Comparison of ENCODE assay signal across 22 cellular contexts in genomic region chr1:109900489-109900888, GRCh38. TPM values are rescaled to one million over a fixed set of nuclear protein-coding genes. Genes with fewer than 3 reads are reported as not detected.
DNase-seq lines count a peak whose midpoint lies in the region; ATAC-seq and TF ChIP-seq lines count a peak whose summit lies in the region.
"Had no signal": no experiment of that assay in that cellular context is flagged by ENCODE, and none has a peak within 500 bp of the region (broad histone marks: within the 10 kb centered on the region; RNA-seq: fewer than 3 reads in every experiment).

No MANE protein-coding gene starts in this region.

- no peaks in the 10 kb centered on the region for H3K27me3 ChIP-seq in Panc1 (ENCODE audit: control insufficient read depth, insufficient read depth, low read length)

- intact Hi-C loops in Panc1 (cut with micrococcal nuclease; ENCODE audit: unreplicated experiment), result no loop called here

- TF ChIP-seq CTCF in Panc1 (IDR thresholded peaks at IDR 0.05), result no peak
- no peak for TF ChIP-seq CTCF in fibroblast of pulmonary artery (IDR thresholded peaks at IDR 0.05; ENCODE audit: low read length, missing control alignments)

- H3K27ac Mint-ChIP-seq in activated naive CD4-positive, alpha-beta T cell treated with anti-CD3 and anti-CD28 coated beads, Interleukin-2, amount 50 U/mL, for 24 hours, result peak overlapping the region; percentile 42
- H3K27ac Mint-ChIP-seq in stimulated activated effector memory CD8-positive, alpha-beta T cell treated with anti-CD3 and anti-CD28 coated beads, Interleukin-12 subunit alpha, Interleukin-12 subunit beta, amount 100 ng/mL, for 72 hours, result peak overlapping the region; percentile 43
- H3K27ac Mint-ChIP-seq in activated T-cell treated with anti-CD3 and anti-CD28 coated beads, Interleukin-2, amount 50 U/mL, for 72 hours, result no peak overlapping the region

- H3K27ac ChIP-seq in Panc1 (ENCODE audit: low read length), result peak overlapping the region; percentile 23; the same call in 1 of the 2 replicates
- H3K27ac ChIP-seq: C4-2B, HL-60, KMS-11 had no signal

- no peaks in the 10 kb centered on the region for H3K36me3 Mint-ChIP-seq in activated naive CD4-positive, alpha-beta T cell treated with anti-CD3 and anti-CD28 coated beads, Interleukin-2, amount 50 U/mL, for 24 hours
- no peaks in the 10 kb centered on the region for H3K36me3 Mint-ChIP-seq in stimulated activated effector memory CD8-positive, alpha-beta T cell treated with anti-CD3 and anti-CD28 coated beads, Interleukin-12 subunit alpha, Interleukin-12 subunit beta, amount 100 ng/mL, for 72 hours
- H3K36me3 Mint-ChIP-seq in activated T-cell treated with anti-CD3 and anti-CD28 coated beads, Interleukin-2, amount 50 U/mL, for 72 hours (ENCODE audit: insufficient read depth in 2 of 2), result no peaks in the 10 kb centered on the region

- H3K4me1 ChIP-seq in Panc1 (ENCODE audit: control insufficient read depth, insufficient read depth, low read length), result 0 out of 2 replicates have a peak, but pooled peaks cover 3% of the 10 kb centered on the region

- no peak overlapping the region for H3K4me3 ChIP-seq in Panc1 (ENCODE audit: low read depth in 2 of 2, low read length in 2 of 2)
- no peak overlapping the region for H3K4me3 ChIP-seq in fibroblast of pulmonary artery (replicated peaks; ENCODE audit: low read depth, low read length)
- H3K4me3 ChIP-seq: GM12878, HAP-1 had no signal

- ATAC-seq in Panc1 (no peak), GM21529 (IDR thresholded peaks at IDR 0.05; ENCODE audit: unreplicated experiment) (no peak)
- ATAC-seq in stimulated activated effector memory CD8-positive, alpha-beta T cell treated with anti-CD3 and anti-CD28 coated beads, Interleukin-12 subunit alpha, Interleukin-12 subunit beta, amount 100 ng/mL, for 72 hours, result no peak
- ATAC-seq in activated T-cell treated with anti-CD3 and anti-CD28 coated beads, Interleukin-2, amount 50 U/mL, for 72 hours (replicated peaks in 1 of 2), result no peak
- ATAC-seq: GM12878 had no signal

- H3K36me3 ChIP-seq in Panc1 (ENCODE audit: control insufficient read depth, insufficient read depth, low read length), result no peaks in the 10 kb centered on the region
- H3K36me3 ChIP-seq: HAP-1 had no signal

- DNase-seq in activated naive CD4-positive, alpha-beta T cell (lab: John Stamatoyannopoulos, UW), result no peak
- DNase-seq in Panc1 (ENCODE audit: low read depth, low spot score) (no peak), fibroblast of pulmonary artery (ENCODE audit: low read depth) (peak; percentile 26), NCI-H1694 treated with DMSO at 0.1 percent for 48 hours (lab: John Stamatoyannopoulos, UW) (no peak)
- no peak for DNase-seq in stimulated activated effector memory CD8-positive, alpha-beta T cell treated with anti-CD3 and anti-CD28 coated beads, Interleukin-12 subunit alpha, Interleukin-12 subunit beta, amount 100 ng/mL, for 72 hours (ENCODE audit: low spot score in 2 of 2)
- DNase-seq in activated T-cell treated with anti-CD3 and anti-CD28 coated beads, Interleukin-2, amount 50 U/mL, for 72 hours, result no peak
- DNase-seq: COR-L47, DMS 273 treated with DMSO at 0.1 percent for 48 hours, DMS79 treated with DMSO at 0.1 percent for 48 hours, NCI-H1417, NCI-H187 treated with DMSO at 0.1 percent for 48 hours, NCI-H2107, NCI-H446 treated with DMSO at 0.1 percent for 48 hours, NCI-H526 treated with DMSO at 0.1 percent for 48 hours, Right ventricle myocardium superior had no signal

- in situ Hi-C loops in Panc1 (cut with HindIII; ENCODE audit: low pct_unique_long_range_greater_than_20kb, low sequenced_read_pairs), result no loop called here

- peaks cover 14% of the 10 kb centered on the region for H3K4me1 Mint-ChIP-seq in activated naive CD4-positive, alpha-beta T cell treated with anti-CD3 and anti-CD28 coated beads, Interleukin-2, amount 50 U/mL, for 24 hours
- peaks cover 29% of the 10 kb centered on the region for H3K4me1 Mint-ChIP-seq in stimulated activated effector memory CD8-positive, alpha-beta T cell treated with anti-CD3 and anti-CD28 coated beads, Interleukin-12 subunit alpha, Interleukin-12 subunit beta, amount 100 ng/mL, for 72 hours
- peaks cover 19% of the 10 kb centered on the region for H3K4me1 Mint-ChIP-seq in activated T-cell treated with anti-CD3 and anti-CD28 coated beads, Interleukin-2, amount 50 U/mL, for 72 hours (ENCODE audit: low read depth)

- no TSS peak for BruUV-seq in Panc1 (replicated peaks; lab: Mats Ljungman, UMichigan)

- CTCF ChIA-PET in Panc1 (lab: Charles Lee), result no interaction called here

- no peaks in the 10 kb centered on the region for H3K9me3 ChIP-seq in Panc1 (ENCODE audit: control insufficient read depth, insufficient read depth, low read depth, low read length)
- H3K9me3 ChIP-seq: HAP-1 had no signal

- no peaks in the 10 kb centered on the region for H3K27me3 Mint-ChIP-seq in activated naive CD4-positive, alpha-beta T cell treated with anti-CD3 and anti-CD28 coated beads, Interleukin-2, amount 50 U/mL, for 24 hours
- H3K27me3 Mint-ChIP-seq in activated T-cell treated with anti-CD3 and anti-CD28 coated beads, Interleukin-2, amount 50 U/mL, for 72 hours (ENCODE audit: low read depth), result no peaks in the 10 kb centered on the region

- no peak overlapping the region for H3K4me3 Mint-ChIP-seq in activated naive CD4-positive, alpha-beta T cell treated with anti-CD3 and anti-CD28 coated beads, Interleukin-2, amount 50 U/mL, for 24 hours
- no peak overlapping the region for H3K4me3 Mint-ChIP-seq in stimulated activated effector memory CD8-positive, alpha-beta T cell treated with anti-CD3 and anti-CD28 coated beads, Interleukin-12 subunit alpha, Interleukin-12 subunit beta, amount 100 ng/mL, for 72 hours
- H3K4me3 Mint-ChIP-seq in activated T-cell treated with anti-CD3 and anti-CD28 coated beads, Interleukin-2, amount 50 U/mL, for 72 hours, result no peak overlapping the region

- POLR2A ChIA-PET in Panc1 (lab: Charles Lee), result no interaction called here

- H3K9me3 Mint-ChIP-seq in activated naive CD4-positive, alpha-beta T cell treated with anti-CD3 and anti-CD28 coated beads, Interleukin-2, amount 50 U/mL, for 24 hours, result no peaks in the 10 kb centered on the region
- H3K9me3 Mint-ChIP-seq in stimulated activated effector memory CD8-positive, alpha-beta T cell treated with anti-CD3 and anti-CD28 coated beads, Interleukin-12 subunit alpha, Interleukin-12 subunit beta, amount 100 ng/mL, for 72 hours, result no peaks in the 10 kb centered on the region
- H3K9me3 Mint-ChIP-seq in activated T-cell treated with anti-CD3 and anti-CD28 coated beads, Interleukin-2, amount 50 U/mL, for 72 hours, result peaks cover 0 to 2% of the 10 kb centered on the region in 2 donors

RNA-seq across cellular contexts. Expression of gene CSF1, which starts 10.2 kb away (rescaled TPM):
- 217 TPM for total RNA-seq in Panc1 (2021; ENCODE audit: unreplicated experiment)
- polyA plus RNA-seq in Panc1 (2012; ENCODE audit: insufficient read length), result 109 TPM
- total RNA-seq in activated T-cell treated with anti-CD3 and anti-CD28 coated beads, Interleukin-2, amount 50 U/mL, for 72 hours, result 10 to 100 TPM; 46.3 to 83.0 TPM
